Comparison of ENCODE assay signal across 23 cellular contexts in the genomic region with DNA sequence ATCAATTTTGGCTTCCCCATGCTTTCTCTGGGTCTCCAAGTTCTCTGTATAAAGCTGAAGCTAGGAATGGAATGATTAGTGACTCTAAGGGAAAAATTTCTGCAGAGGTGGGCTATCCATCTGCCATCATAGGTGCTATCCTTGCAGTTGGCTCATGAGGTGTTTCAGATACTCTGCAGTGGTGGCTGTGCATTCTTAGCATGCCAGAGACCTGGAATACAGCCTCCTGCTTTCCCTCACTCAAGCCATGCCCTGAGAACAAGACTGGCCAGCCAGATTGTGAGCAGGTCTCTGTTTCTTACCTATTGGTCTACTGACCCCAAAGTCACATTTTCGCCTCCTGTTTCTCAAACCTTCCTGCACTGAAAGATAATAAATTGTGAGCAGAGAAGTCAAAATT.
DNase-seq lines count a peak whose midpoint lies in the region; ATAC-seq and TF ChIP-seq lines count a peak whose summit lies in the region.
"Had no signal": no experiment of that assay in that cellular context is flagged by ENCODE, and none has a peak within 500 bp of the region (broad histone marks: within the 10 kb centered on the region; RNA-seq: fewer than 3 reads in every experiment).

No MANE protein-coding gene starts in this region.

- CTCF ChIA-PET in WTC11 (lab: Charles Lee) = no interaction called here

- no peaks in the 10 kb centered on the region for H3K27me3 ChIP-seq in mesendoderm (ENCODE audit: insufficient read depth, low read length, poor library complexity)
- H3K27me3 ChIP-seq: BE2C; BLaER1 treated with 17β-estradiol and CSF1 and Interleukin-3, amounts not matched to agents 10 nM and 100 nM had no signal

- no peak overlapping the region for H3K4me3 Mint-ChIP-seq in WTC11
- H3K4me3 Mint-ChIP-seq: CD14-positive monocyte; CD4-positive, alpha-beta T cell; CD8-positive, alpha-beta memory T cell had no signal

- no peak for DNase-seq in Right ventricle myocardium superior
- DNase-seq in left cardiac atrium = no peak
- DNase-seq in ELF-1 (ENCODE audit: low read depth, low spot score) = peak; percentile 6
- no peak for DNase-seq in WTC11 (ENCODE audit: low spot score)
- DNase-seq in mesendoderm = peak; percentile 39
- DNase-seq in GM03348 (ENCODE audit: low spot score) = no peak
- DNase-seq: 8988T; ACHN; AML-193; BE2C; CD4-positive, alpha-beta T cell; CD8-positive, alpha-beta memory T cell; DMS 273 treated with DMSO at 0.1 percent for 48 hours; DMS79; EL; GF-D8; GM23248; H7; HCEC 1CT had no signal

- no peak overlapping the region for H3K9ac ChIP-seq in mesendoderm (ENCODE audit: low read length)
- H3K9ac ChIP-seq: BLaER1 treated with 17β-estradiol and CSF1 and Interleukin-3, amounts not matched to agents 10 nM and 100 nM; GM23248 had no signal

- TF ChIP-seq CTCF in WTC11 (IDR thresholded peaks at IDR 0.05) = no peak

- no peak overlapping the region for H3K23ac ChIP-seq in mesendoderm (ENCODE audit: low read length)

- intact Hi-C loops in Right ventricle myocardium superior (cut with DNase I) (no loop called here), left cardiac atrium (cut with DNase I) (no loop called here)

- H3K36me3 ChIP-seq in mesendoderm (ENCODE audit: control insufficient read depth, insufficient read depth, low read length) = no peaks in the 10 kb centered on the region
- H3K36me3 ChIP-seq: BE2C; BLaER1 treated with 17β-estradiol and CSF1 and Interleukin-3, amounts not matched to agents 10 nM and 100 nM had no signal

- H3K27ac ChIP-seq in mesendoderm (ENCODE audit: low read depth, low read length) = no peak overlapping the region
- H3K27ac ChIP-seq: A549; BLaER1 treated with 17β-estradiol and CSF1 and Interleukin-3, amounts not matched to agents 10 nM and 100 nM; GM23248 had no signal

- H3K4me3 ChIP-seq in mesendoderm (ENCODE audit: low read length) = no peak overlapping the region
- H3K4me3 ChIP-seq: A549; BLaER1 treated with 17β-estradiol and CSF1 and Interleukin-3, amounts not matched to agents 10 nM and 100 nM; GM23248 had no signal

- WGBS in mesendoderm (ENCODE audit: extremely low coverage, insufficient coverage, low lambda C conversion rate) = no CpG with 5 or more reads among the region's 1 CpG

- 0 out of 2 replicates have a peak, but pooled peaks cover 4% of the 10 kb centered on the region for H3K36me3 Mint-ChIP-seq in WTC11
- H3K36me3 Mint-ChIP-seq: CD14-positive monocyte; CD8-positive, alpha-beta memory T cell had no signal

- POLR2A ChIA-PET in WTC11 (lab: Charles Lee) = no interaction called here

- no peaks in the 10 kb centered on the region for H3K79me2 ChIP-seq in mesendoderm (ENCODE audit: control insufficient read depth, insufficient read depth, low read length)

- H3K79me1 ChIP-seq in mesendoderm (ENCODE audit: low read length) = no peaks in the 10 kb centered on the region

- H2BK5ac ChIP-seq in mesendoderm (ENCODE audit: low read length) = no peak overlapping the region

- H2BK15ac ChIP-seq in mesendoderm (replicated peaks; ENCODE audit: low read depth) = no peak overlapping the region

- no peak overlapping the region for H3K18ac ChIP-seq in mesendoderm (ENCODE audit: low read length)

- H3K4me2 ChIP-seq in mesendoderm (ENCODE audit: low read length) = no peak overlapping the region
- H3K4me2 ChIP-seq: A549 had no signal

- no peak overlapping the region for H4K8ac ChIP-seq in mesendoderm (ENCODE audit: low read depth, low read length)

- H3K27ac Mint-ChIP-seq in WTC11 = no peak overlapping the region
- H3K27ac Mint-ChIP-seq: CD14-positive monocyte; CD4-positive, alpha-beta T cell; CD8-positive, alpha-beta memory T cell had no signal

- H3K56ac ChIP-seq in mesendoderm (ENCODE audit: low read length) = no peak overlapping the region

- no peaks in the 10 kb centered on the region for H3K27me3 Mint-ChIP-seq in WTC11 (ENCODE audit: low read depth)
- H3K27me3 Mint-ChIP-seq: CD4-positive, alpha-beta T cell; CD8-positive, alpha-beta memory T cell had no signal

- no peak overlapping the region for H4K5ac ChIP-seq in mesendoderm (ENCODE audit: low read length)

- peaks cover 22% of the 10 kb centered on the region for H3K9me3 Mint-ChIP-seq in WTC11

- ATAC-seq in Right ventricle myocardium superior (ENCODE audit: poor library complexity) (peak; percentile 55), left cardiac atrium (no peak), WTC11 (peak; percentile 30), GM21367 (IDR thresholded peaks at IDR 0.05; ENCODE audit: unreplicated experiment) (no peak)
- ATAC-seq: A549 had no signal

- no peak overlapping the region for H2AK5ac ChIP-seq in mesendoderm (ENCODE audit: low read length)

- H2BK120ac ChIP-seq in mesendoderm (ENCODE audit: low read depth, low read length) = no peak overlapping the region

- peaks cover 6% of the 10 kb centered on the region for H3K4me1 Mint-ChIP-seq in WTC11
- H3K4me1 Mint-ChIP-seq: CD14-positive monocyte; CD8-positive, alpha-beta memory T cell had no signal

- H3K4ac ChIP-seq in mesendoderm (ENCODE audit: low read depth, low read length) = no peak overlapping the region

- H3K4me1 ChIP-seq in mesendoderm (ENCODE audit: control insufficient read depth, low read depth, low read length) = no peaks in the 10 kb centered on the region
- H3K4me1 ChIP-seq: A549, BE2C had no signal

TF ChIP-seq in WTC11, 78 proteins besides CTCF, POLR2A, EP300 and RAD21:
- TF ChIP-seq ZNF425 (CRISPR knock-in tag; conservative IDR thresholded peaks at IDR 0.05) = no peak
- no peak for TF ChIP-seq ZNF423 (CRISPR knock-in tag; IDR thresholded peaks at IDR 0.05)
- TF ChIP-seq ZNF263 (CRISPR knock-in tag; IDR thresholded peaks at IDR 0.05; ENCODE audit: low read depth) = no peak
- no peak for TF ChIP-seq CDX4 (CRISPR knock-in tag; IDR thresholded peaks at IDR 0.05; ENCODE audit: borderline replicate concordance)
- TF ChIP-seq ZNF317 (CRISPR knock-in tag; IDR thresholded peaks at IDR 0.05; ENCODE audit: borderline replicate concordance, low read depth) = no peak
- no peak for TF ChIP-seq IRF1 (CRISPR knock-in tag; IDR thresholded peaks at IDR 0.05)
- TF ChIP-seq ESRRA (CRISPR knock-in tag; IDR thresholded peaks at IDR 0.05; ENCODE audit: borderline replicate concordance) = no peak
- TF ChIP-seq GABPB1 (CRISPR knock-in tag; IDR thresholded peaks at IDR 0.05) = no peak
- TF ChIP-seq NR3C1 (CRISPR knock-in tag; conservative IDR thresholded peaks at IDR 0.05; ENCODE audit: low read depth) = no peak
- no peak for TF ChIP-seq ZNF512 (CRISPR knock-in tag; IDR thresholded peaks at IDR 0.05; ENCODE audit: borderline replicate concordance)
- TF ChIP-seq HMGA2 (CRISPR knock-in tag; IDR thresholded peaks at IDR 0.05) = no peak

Comparison
In these comparisons a context has a peak if more than half of its experiments do, and no peak if none do; other contexts are left out.
1. ATAC-seq: peak in Right ventricle myocardium superior (single experiment) and WTC11 (single experiment); none in left cardiac atrium (0 of 2) and GM21367 (single experiment).
2. DNase-seq: peak in ELF-1 (single experiment) and mesendoderm (single experiment); none in Right ventricle myocardium superior (single experiment), left cardiac atrium (single experiment), WTC11 (single experiment) and GM03348 (single experiment).